ENCODE assay signal across 15 cellular contexts in genomic region chrX:107700802-107701201, GRCh38.
A peak's percentile ranks its signal among the peaks of the same experiment; 100 is the strongest.
DNase-seq lines count a peak whose midpoint lies in the region; ATAC-seq and TF ChIP-seq lines count a peak whose summit lies in the region.
"Had no signal": no experiment of that assay in that cellular context is flagged by ENCODE, and none has a peak within 500 bp of the region (broad histone marks: within the 10 kb centered on the region; RNA-seq: fewer than 3 reads in every experiment).

No MANE protein-coding gene starts in this region.

- no peak overlapping the region for H3K4me3 ChIP-seq in GM23338
- no peak overlapping the region for H3K4me3 ChIP-seq in adrenal gland
- no peak overlapping the region for H3K4me3 ChIP-seq in suprapubic skin
- H3K4me3 ChIP-seq: MG63 had no signal

- no peaks in the 10 kb centered on the region for H3K36me3 Mint-ChIP-seq in GM23338 (ENCODE audit: low read depth)
- H3K36me3 Mint-ChIP-seq: activated naive CD4-positive, alpha-beta T cell treated with anti-CD3 and anti-CD28 coated beads, Interleukin-2, amount 10 ng/mL, durations not matched to agents 7 days and 5 days had no signal

- H3K27ac Mint-ChIP-seq in GM23338 = no peak overlapping the region
- H3K27ac Mint-ChIP-seq: activated naive CD4-positive, alpha-beta T cell treated with anti-CD3 and anti-CD28 coated beads, Interleukin-2, amount 10 ng/mL, durations not matched to agents 7 days and 5 days; H9 had no signal

- TF ChIP-seq CTCF in GM23338 (conservative IDR thresholded peaks at IDR 0.05; ENCODE audit: low read depth in 2 of 2) = no peak
- no peak for TF ChIP-seq CTCF in adrenal gland (IDR thresholded peaks at IDR 0.05)
- no peak for TF ChIP-seq CTCF in suprapubic skin (IDR thresholded peaks at IDR 0.05)

- no peaks in the 10 kb centered on the region for H3F3A ChIP-seq in GM23338 (replicated peaks; ENCODE audit: low read depth)

- peaks cover 21% of the 10 kb centered on the region for H3K4me1 Mint-ChIP-seq in GM23338

- no peak for TF ChIP-seq EP300 in suprapubic skin (IDR thresholded peaks at IDR 0.05)

- H3K27ac ChIP-seq in GM23338 (ENCODE audit: low read depth) (no peak overlapping the region), adrenal gland (peak overlapping the region in 4 of 5 donors; percentile 27 to 81 (median 60)), layer of hippocampus (ENCODE audit: low read depth, low read length) (peak overlapping the region; percentile 53), suprapubic skin (peak overlapping the region; percentile 82)
- H3K27ac ChIP-seq: C4-2B, VCaP had no signal

- H3K4me3 Mint-ChIP-seq in GM23338 = no peak overlapping the region
- H3K4me3 Mint-ChIP-seq: activated naive CD4-positive, alpha-beta T cell treated with anti-CD3 and anti-CD28 coated beads, Interleukin-2, amount 10 ng/mL, durations not matched to agents 7 days and 5 days; H9 had no signal

- H3K79me2 ChIP-seq in GM23338 (replicated peaks; ENCODE audit: insufficient read depth) = no peaks in the 10 kb centered on the region

- no peaks in the 10 kb centered on the region for H3K9me3 ChIP-seq in adrenal gland (replicated peaks in 1 of 3)
- H3K9me3 ChIP-seq in suprapubic skin = no peaks in the 10 kb centered on the region
- H3K9me3 ChIP-seq: MG63 had no signal

- H3K36me3 ChIP-seq in GM23338 (ENCODE audit: insufficient read depth) = no peaks in the 10 kb centered on the region
- H3K36me3 ChIP-seq in adrenal gland (replicated peaks in 1 of 2) = no peaks in the 10 kb centered on the region
- H3K36me3 ChIP-seq in suprapubic skin = no peaks in the 10 kb centered on the region
- H3K36me3 ChIP-seq: MG63 had no signal

- H3K9me2 ChIP-seq in GM23338 (ENCODE audit: insufficient read depth) = no peaks in the 10 kb centered on the region

- H4K20me1 ChIP-seq in GM23338 (replicated peaks; ENCODE audit: insufficient read depth) = no peaks in the 10 kb centered on the region

- H3K4me2 ChIP-seq in GM23338 = 0 out of 2 replicates have a peak overlapping the region, but pooled peaks have one; percentile 25

- ATAC-seq in GM23338 = no peak

- H3K9me3 Mint-ChIP-seq in GM23338 = no peaks in the 10 kb centered on the region
- H3K9me3 Mint-ChIP-seq: activated naive CD4-positive, alpha-beta T cell treated with anti-CD3 and anti-CD28 coated beads, Interleukin-2, amount 10 ng/mL, durations not matched to agents 7 days and 5 days had no signal

- H3K27me3 Mint-ChIP-seq in GM23338 (ENCODE audit: insufficient read depth, low read depth, poor library complexity) = peaks cover 6% of the 10 kb centered on the region

- H3K27me3 ChIP-seq in GM23338 (ENCODE audit: insufficient read depth) (no peaks in the 10 kb centered on the region), adrenal gland (no peaks in the 10 kb centered on the region), layer of hippocampus (ENCODE audit: control insufficient read depth, insufficient read depth, low read length) (no peaks in the 10 kb centered on the region), suprapubic skin (no peaks in the 10 kb centered on the region)
- H3K27me3 ChIP-seq: MG63 had no signal

- intact Hi-C loops in adrenal gland (cut with DNase I) = no loop called here

- H3K4me1 ChIP-seq in GM23338 (ENCODE audit: insufficient read depth) (no peaks in the 10 kb centered on the region), adrenal gland (replicated peaks in 1 of 2) (peaks cover 0 to 13% of the 10 kb centered on the region in 2 donors), suprapubic skin (peaks cover 24% of the 10 kb centered on the region)

- TF ChIP-seq POLR2A in adrenal gland (IDR thresholded peaks at IDR 0.05) (no peak), suprapubic skin (IDR thresholded peaks at IDR 0.05) (no peak)

- DNase-seq in GM23338 (ENCODE audit: low spot score) (no peak), adrenal gland (no peak), suprapubic skin (ENCODE audit: low spot score in 2 of 2) (no peak), DMS153 (lab: John Stamatoyannopoulos, UW) (no peak), NCI-H187 (lab: John Stamatoyannopoulos, UW) (no peak), globus pallidus (ENCODE audit: low spot score) (no peak)
- no peak for DNase-seq in stimulated activated naive CD4-positive, alpha-beta T cell treated with Interleukin-2 at 50 U/mL for 16 hours (lab: John Stamatoyannopoulos, UW)
- DNase-seq: activated naive CD4-positive, alpha-beta T cell treated with anti-CD3 and anti-CD28 coated beads, Interleukin-2, amount 10 ng/mL, durations not matched to agents 7 days and 5 days; H9; MG63; NK-92 treated with Interleukin-12 subunit alpha and Interleukin-12 subunit beta, amount 100 ng/mL, for 24 hours; occipital lobe had no signal

- peak overlapping the region; percentile 20; the same call in 1 of the 2 replicates for H2AFZ ChIP-seq in GM23338

TF ChIP-seq in GM23338, 12 proteins besides CTCF, POLR2A, EP300 and RAD21 (continues in another document):
- TF ChIP-seq NANOG (IDR thresholded peaks at IDR 0.05; ENCODE audit: borderline replicate concordance) (no peak), STAT1 (IDR thresholded peaks at IDR 0.05; ENCODE audit: unreplicated experiment) (no peak), ZNF331 (CRISPR knock-in tag; IDR thresholded peaks at IDR 0.05; ENCODE audit: low read depth) (no peak), ZNF114 (CRISPR knock-in tag; IDR thresholded peaks at IDR 0.05) (no peak), ZNF462 (CRISPR knock-in tag; IDR thresholded peaks at IDR 0.05) (no peak), POLR2AphosphoS5 (IDR thresholded peaks at IDR 0.05; ENCODE audit: low read depth) (no peak), ETS1 (IDR thresholded peaks at IDR 0.05) (no peak), EZH2 (IDR thresholded peaks at IDR 0.05; ENCODE audit: low read depth, unreplicated experiment) (no peak), CREB1 (CRISPR knock-in tag; IDR thresholded peaks at IDR 0.05; ENCODE audit: low read depth) (no peak)
